In the genomic region with DNA sequence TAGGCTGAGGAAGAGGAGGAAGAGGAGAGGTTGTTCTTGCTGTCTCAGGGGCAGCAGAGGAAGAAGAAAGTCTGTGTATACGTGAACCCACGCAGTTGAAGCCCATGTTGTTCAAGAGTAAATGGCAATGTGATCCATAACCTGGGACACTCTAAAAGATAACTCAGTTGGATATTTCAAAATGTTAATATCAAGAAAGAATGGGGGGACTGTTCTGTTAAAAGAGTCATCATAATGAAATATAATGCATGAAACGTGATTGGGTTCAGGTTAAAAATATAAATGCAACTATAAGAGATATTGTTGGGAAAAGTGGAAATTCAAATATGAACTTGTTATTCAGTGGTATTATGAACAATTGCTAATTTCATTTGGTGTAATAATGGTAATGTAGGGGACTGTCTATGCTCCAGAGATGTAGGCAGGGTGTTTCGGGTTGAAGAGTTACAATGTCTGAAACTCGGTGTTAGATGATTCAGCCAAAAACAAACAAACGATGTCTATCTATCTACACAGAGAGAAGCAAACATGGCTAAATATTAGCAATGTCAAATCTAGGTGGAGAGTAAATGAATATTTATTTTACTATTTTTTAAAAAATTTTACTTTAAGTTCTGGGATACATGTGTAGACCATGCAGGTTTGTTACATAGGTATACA, we compare ENCODE assay signal across 21 cellular contexts. TPM values are rescaled to one million over a fixed set of nuclear protein-coding genes. Genes with fewer than 3 reads are reported as not detected.
DNase-seq lines count a peak whose midpoint lies in the region; ATAC-seq, FAIRE-seq and TF ChIP-seq lines count a peak whose summit lies in the region.
"Had no signal": no experiment of that assay in that cellular context is flagged by ENCODE, and none has a peak within 500 bp of the region (broad histone marks: within the 10 kb centered on the region; RNA-seq: fewer than 3 reads in every experiment).

No MANE protein-coding gene starts in this region.

- H3K79me2 ChIP-seq in PC-3 (ENCODE audit: low read length) = no peaks in the 10 kb centered on the region
- H3K79me2 ChIP-seq in HepG2 (ENCODE audit: insufficient read depth, low read length) = peaks cover 3% of the 10 kb centered on the region

- H2AFZ ChIP-seq in PC-3 (ENCODE audit: low read length) (no peak overlapping the region), HepG2 (ENCODE audit: low read length) (no peak overlapping the region)
- H2AFZ ChIP-seq: GM23248 had no signal

- TF ChIP-seq RAD21 in A549 (conservative IDR thresholded peaks at IDR 0.05 in 1 of 2, IDR thresholded peaks at IDR 0.05 in 1 of 2) (no peak), HepG2 (CRISPR knock-in tag; IDR thresholded peaks at IDR 0.05) (no peak)

- H3K36me3 ChIP-seq in PC-3 (ENCODE audit: low read depth, low read length) (no peaks in the 10 kb centered on the region), HepG2 (replicated peaks in 1 of 2; ENCODE audit: control insufficient read depth in 1 of 2, insufficient read depth in 2 of 2, low read length in 2 of 2) (peaks cover 7 to 18% of the 10 kb centered on the region in 2 experiments), gastroesophageal sphincter (peaks cover 0 to 6% of the 10 kb centered on the region in 2 donors), H7 (replicated peaks; ENCODE audit: control insufficient read depth, insufficient read depth, low read length) (no peaks in the 10 kb centered on the region)

- FAIRE-seq in A549 (lab: Jason Lieb, UNC) (peak; percentile 51), D721Med (lab: Jason Lieb, UNC) (peak; percentile 68), HepG2 (lab: Jason Lieb, UNC) (no peak)
- FAIRE-seq: G401.6, GM12892, GM19239, H1 had no signal

- TF ChIP-seq CTCF in A549 (IDR thresholded peaks at IDR 0.05) = no peak
- TF ChIP-seq CTCF in D721Med (IDR thresholded peaks at IDR 0.05; ENCODE audit: insufficient read depth, missing control alignments) = no peak
- TF ChIP-seq CTCF in PC-3 (conservative IDR thresholded peaks at IDR 0.05; ENCODE audit: low read depth, low read length) = no peak
- no peak for TF ChIP-seq CTCF in HepG2 (CRISPR knock-in tag; IDR thresholded peaks at IDR 0.05)
- TF ChIP-seq CTCF in gastroesophageal sphincter (IDR thresholded peaks at IDR 0.05) = no peak

- DNase-seq in A549 (ENCODE audit: low read depth in 1 of 2, low spot score in 1 of 2) (peak; percentile 33 to 48), D721Med (ENCODE audit: insufficient read length, low spot score) (no peak), PC-3 (peak; percentile 50), HepG2 (ENCODE audit: low spot score) (peak; percentile 74), H7 (no peak)
- DNase-seq in stimulated activated CD8-positive, alpha-beta memory T cell treated with anti-CD3 and anti-CD28 coated beads, Interleukin-4, amount 100 ng/mL, for 48 hours = no peak
- DNase-seq: 8988T; C1 segment of cervical spinal cord; CD4-positive, alpha-beta memory T cell; COR-L47; DMS 273 treated with DMSO at 0.1 percent for 48 hours; DND-41; GM23248; H9 had no signal

- no peaks in the 10 kb centered on the region for H4K20me1 ChIP-seq in PC-3 (ENCODE audit: low read length)
- H4K20me1 ChIP-seq in HepG2 (ENCODE audit: insufficient read depth, low read length) = no peaks in the 10 kb centered on the region

- peak overlapping the region; percentile 64 for H3K4me2 ChIP-seq in A549
- 0 out of 2 replicates have a peak overlapping the region, but pooled peaks have one; percentile 34 for H3K4me2 ChIP-seq in PC-3 (ENCODE audit: low read length)
- peak overlapping the region; percentile 47 for H3K4me2 ChIP-seq in HepG2 (ENCODE audit: low read depth, low read length)

- H3K27me3 ChIP-seq in PC-3 (ENCODE audit: low read length) (no peaks in the 10 kb centered on the region), HepG2 (ENCODE audit: control insufficient read depth in 1 of 2, insufficient read depth in 2 of 2, low read length in 2 of 2) (no peaks in the 10 kb centered on the region), gastroesophageal sphincter (no peaks in the 10 kb centered on the region), H7 (ENCODE audit: control insufficient read depth, insufficient read depth, low read length) (no peaks in the 10 kb centered on the region)

- WGBS in A549 (ENCODE audit: missing lambda C conversion rate) = 38% methylated on average over 6 of the region's 6 CpGs
- 53% methylated on average over 6 of the region's 6 CpGs for WGBS in HepG2 (ENCODE audit: low lambda C conversion rate)
- WGBS in gastroesophageal sphincter (ENCODE audit: low coverage in 1 of 2), 2 donors = 84 to 92% methylated on average over 4 to 6 of the region's 6 CpGs

- in situ Hi-C loops in HepG2 (cut with HindIII; ENCODE audit: extremely low pct_ligation_motif_present, low pct_unique_long_range_greater_than_20kb) = no loop called here

- peak; percentile 79 to 84; a peak in 4 of 6 replicates for ATAC-seq in A549
- peak; percentile 88 for ATAC-seq in PC-3
- peak; percentile 55 for ATAC-seq in HepG2
- ATAC-seq in gastroesophageal sphincter = no peak
- no peak for ATAC-seq in HG03280 (IDR thresholded peaks at IDR 0.05; ENCODE audit: unreplicated experiment)
- ATAC-seq: HCT116 had no signal

- intact Hi-C loops in PC-3 (cut with micrococcal nuclease) (no loop called here), HepG2 (cut with micrococcal nuclease; ENCODE audit: unreplicated experiment) (no loop called here)

- no peak for TF ChIP-seq EP300 in A549 (IDR thresholded peaks at IDR 0.05)
- TF ChIP-seq EP300 in HepG2 (IDR thresholded peaks at IDR 0.05; ENCODE audit: low read depth in 2 of 2, low read length in 2 of 2) = peak in 1 of 2 experiments; percentile 53; a peak in 1 of 4 replicates
- TF ChIP-seq EP300 in HepG2 (CRISPR knock-in tag; IDR thresholded peaks at IDR 0.05; ENCODE audit: borderline replicate concordance) = no peak
- TF ChIP-seq EP300 in gastroesophageal sphincter (IDR thresholded peaks at IDR 0.05) = no peak

- H3K4me1 ChIP-seq in A549 (peaks cover 33% of the 10 kb centered on the region), PC-3 (ENCODE audit: insufficient read depth, low read length) (peaks cover 4% of the 10 kb centered on the region), HepG2 (ENCODE audit: insufficient read depth, low read length) (peaks cover 75% of the 10 kb centered on the region), gastroesophageal sphincter (no peaks in the 10 kb centered on the region)

- POLR2A ChIA-PET in A549 (lab: Yijun Ruan, JAX) (no interaction called here), PC-3 (lab: Charles Lee; ENCODE audit: unreplicated experiment) (no interaction called here), HepG2 (lab: Yijun Ruan, JAX) (no interaction called here)

- BruUV-seq in PC-3 (replicated peaks; lab: Mats Ljungman, UMichigan) (no TSS peak), HepG2 (replicated peaks; lab: Mats Ljungman, UMichigan) (no TSS peak)

- H3K9ac ChIP-seq in PC-3 (ENCODE audit: low read length) = no peak overlapping the region
- H3K9ac ChIP-seq in HepG2 (ENCODE audit: insufficient read depth, low read depth, low read length) = no peak overlapping the region
- H3K9ac ChIP-seq: GM23248 had no signal

- no peak for TF ChIP-seq POLR2A in A549 (IDR thresholded peaks at IDR 0.05; ENCODE audit: low read length)
- TF ChIP-seq POLR2A in HepG2 (IDR thresholded peaks at IDR 0.05; ENCODE audit: insufficient read depth in 1 of 2, low read depth in 2 of 2, low read length in 2 of 2) = no peak
- TF ChIP-seq POLR2A in gastroesophageal sphincter (IDR thresholded peaks at IDR 0.05) = no peak

- H3K9me3 ChIP-seq in A549 (no peaks in the 10 kb centered on the region), PC-3 (ENCODE audit: low read length) (no peaks in the 10 kb centered on the region), HepG2 (ENCODE audit: low read length) (no peaks in the 10 kb centered on the region), gastroesophageal sphincter (no peaks in the 10 kb centered on the region)

- H3K27ac ChIP-seq in A549 (no peak overlapping the region), PC-3 (ENCODE audit: low read length) (no peak overlapping the region), HepG2 (ENCODE audit: extremely low read length, insufficient read depth, low read length) (no peak overlapping the region), gastroesophageal sphincter (no peak overlapping the region)
- H3K27ac ChIP-seq: GM23248 had no signal

- H3F3A ChIP-seq in PC-3 (ENCODE audit: low read length, unreplicated experiment) = no peaks in the 10 kb centered on the region

- H3K4me3 ChIP-seq in A549 = no peak overlapping the region
- H3K4me3 ChIP-seq in PC-3 (ENCODE audit: low read length) = no peak overlapping the region
- no peak overlapping the region; a peak in 1 of 6 replicates for H3K4me3 ChIP-seq in HepG2 (replicated peaks in 1 of 3; ENCODE audit: insufficient read depth in 1 of 3, low read depth in 2 of 3, low read length in 3 of 3)
- no peak overlapping the region for H3K4me3 ChIP-seq in gastroesophageal sphincter
- no peak overlapping the region for H3K4me3 ChIP-seq in H7 (ENCODE audit: insufficient read depth, low read depth, low read length)
- H3K4me3 ChIP-seq: GM23248 had no signal

- CTCF ChIA-PET in A549 (lab: Yijun Ruan, JAX) = no interaction called here
- CTCF ChIA-PET in PC-3 (lab: Charles Lee) = no interaction called here
- CTCF ChIA-PET in HepG2 (lab: Yijun Ruan, JAX; ENCODE audit: low intra/inter-chr PET ratio, low total read pairs) = no interaction called here

- H3K9me2 ChIP-seq in PC-3 (replicated peaks; ENCODE audit: low read length) = no peaks in the 10 kb centered on the region

RNA-seq across cellular contexts. Expression of gene POLE4, which starts 21.1 kb away (rescaled TPM):
- polyA plus RNA-seq in A549 (2011; rRNA removed) (88.5 and 101 TPM in 2 replicates), A549 (2017; fragmentation: RNase III; extraction: RNeasy Plus Mini Kit Qiagen cat#74134 plus additional on column Dnase treatment) (83.1 to 91.4 TPM (median 90.4 TPM) in 3 replicates), HepG2 (2011; rRNA removed) (88.0 and 116 TPM in 2 replicates)
- polyA plus RNA-seq in A549 (2012; cell fraction: cytosol; rRNA removed) = 78.9 and 89.8 TPM in 2 replicates
- 24.0 and 30.4 TPM in 2 replicates for polyA plus RNA-seq in A549 (2012; cell fraction: nucleus; rRNA removed)
- 17.0 and 19.9 TPM in 2 replicates for polyA minus RNA-seq in A549 (2011; rRNA and poly(A)+ RNA removed)
- total RNA-seq in PC-3 (2014; rRNA removed) (121 and 132 TPM in 2 replicates), HepG2 (2016; rRNA removed; fragmentation: Illumina TruSeq; extraction: Trizol) (106 and 143 TPM in 2 replicates), gastroesophageal sphincter (10 to 100 TPM; 17.7 to 34.1 (median 24.8) TPM)
- total RNA-seq in HepG2 (2016; cell fraction: cytosol; rRNA removed; fragmentation: Illumina TruSeq; extraction: Trizol; ENCODE audit: low read depth) = 94.0 and 107 TPM in 2 replicates
- total RNA-seq in HepG2 (2016; cell fraction: insoluble cytoplasmic fraction; rRNA removed; fragmentation: Illumina TruSeq; extraction: Trizol) = 104 and 137 TPM in 2 replicates
- total RNA-seq in HepG2 (2016; cell fraction: membrane; rRNA removed; fragmentation: Illumina TruSeq; extraction: Trizol) = 150 and 161 TPM in 2 replicates
- 60.9 and 61.8 TPM in 2 replicates for total RNA-seq in HepG2 (2016; cell fraction: nucleus; rRNA removed; fragmentation: Illumina TruSeq; extraction: Trizol)
- polyA plus RNA-seq in HepG2 (2011; cell fraction: cytosol; rRNA removed) = 52.2 and 52.3 TPM in 2 replicates
- 21.1 and 23.6 TPM in 2 replicates for polyA plus RNA-seq in HepG2 (2011; cell fraction: nucleus; rRNA removed)
- polyA plus RNA-seq in HepG2 (2012) = 93.6 and 130 TPM in 2 replicates
- polyA plus RNA-seq in HepG2 (2016; cell fraction: cytosol; fragmentation: Illumina TruSeq; extraction: Trizol; ENCODE audit: low read depth) = 173 and 208 TPM in 2 replicates
- 189 and 200 TPM in 2 replicates for polyA plus RNA-seq in HepG2 (2016; cell fraction: insoluble cytoplasmic fraction; fragmentation: Illumina TruSeq; extraction: Trizol; ENCODE audit: low read depth)
- 177 and 214 TPM in 2 replicates for polyA plus RNA-seq in HepG2 (2016; cell fraction: membrane; fragmentation: Illumina TruSeq; extraction: Trizol; ENCODE audit: low read depth)
- 95.8 and 99.1 TPM in 2 replicates for polyA plus RNA-seq in HepG2 (2016; cell fraction: nucleus; fragmentation: Illumina TruSeq; extraction: Trizol; ENCODE audit: insufficient read depth, low read depth)
- 15.2 and 28.4 TPM in 2 replicates for polyA minus RNA-seq in HepG2 (2011; rRNA and poly(A)+ RNA removed; ENCODE audit: low replicate concordance)
- 20.3 and 21.8 TPM in 2 replicates for polyA minus RNA-seq in HepG2 (2011; cell fraction: cytosol; rRNA and poly(A)+ RNA removed)
- 56.9 and 77.9 TPM in 2 replicates for polyA minus RNA-seq in HepG2 (2011; cell fraction: nucleus; rRNA and poly(A)+ RNA removed)
- total RNA-seq in H7 (2014; rRNA removed; shearing (Covaris generic)) = 5.2 and 13.8 TPM in 2 replicates

Comparison
In these comparisons a context has a peak if more than half of its experiments do, and no peak if none do; other contexts are left out.
1. ATAC-seq: peak in A549 (2 of 2), PC-3 (single experiment) and HepG2 (single experiment); none in gastroesophageal sphincter (single experiment) and HG03280 (single experiment).
2. DNase-seq: peak in A549 (2 of 2), PC-3 (single experiment) and HepG2 (single experiment); none in D721Med (single experiment), H7 (single experiment) and stimulated activated CD8-positive, alpha-beta memory T cell treated with anti-CD3 and anti-CD28 coated beads, Interleukin-4, amount 100 ng/mL, for 48 hours (single experiment).
3. Of the 38 proteins assayed by ChIP-seq in both HepG2 and A549: peak only in HepG2: JUN, JUNB and NFE2L2; only in A549: none; in both: FOSL2; in neither: 33; mixed calls (peak in some experiments, not most) for 1.
4. Peak in every context shown above with its lines, with median percentiles within 50 percentile points of each other: H3K4me2 ChIP-seq.